ENCODE assay signal across 10 cellular contexts in the genomic region with DNA sequence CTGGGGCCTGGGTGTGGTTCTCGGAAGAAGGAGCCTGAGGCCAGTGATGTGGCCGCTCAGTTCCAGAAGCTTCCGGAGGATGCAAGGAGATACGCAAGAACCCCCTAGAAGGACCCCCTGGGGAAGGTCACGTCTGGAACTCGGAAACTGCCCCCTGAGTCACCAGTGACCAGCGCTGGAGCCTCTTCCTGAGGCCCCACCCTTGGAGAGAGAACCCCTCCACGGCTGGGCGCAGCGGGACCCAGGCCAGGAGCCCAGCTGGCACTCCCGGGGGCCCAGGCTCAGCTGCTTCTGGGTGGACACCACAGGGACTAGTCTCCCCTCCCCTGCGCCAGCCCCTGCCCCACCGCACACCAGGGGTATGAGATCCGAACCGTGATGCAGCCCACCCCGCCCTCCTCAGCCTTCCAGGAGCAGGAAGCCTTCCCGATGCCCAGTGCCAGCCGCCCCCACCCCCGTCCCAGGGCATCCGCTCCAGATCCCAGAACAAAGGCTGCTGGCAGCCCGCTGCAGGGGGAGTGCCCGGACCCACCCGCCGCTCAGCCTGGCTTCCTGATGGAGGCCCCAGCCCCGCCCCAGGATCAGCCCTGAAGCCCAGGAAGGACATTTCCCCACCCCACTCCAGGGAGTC. TPM values are rescaled to one million over a fixed set of nuclear protein-coding genes. Genes with fewer than 3 reads are reported as not detected.
DNase-seq lines count a peak whose midpoint lies in the region; ATAC-seq, FAIRE-seq and TF ChIP-seq lines count a peak whose summit lies in the region.
"Had no signal": no experiment of that assay in that cellular context is flagged by ENCODE, and none has a peak within 500 bp of the region (broad histone marks: within the 10 kb centered on the region; RNA-seq: fewer than 3 reads in every experiment).

No MANE protein-coding gene starts in this region.

- H2AFZ ChIP-seq in keratinocyte (ENCODE audit: control insufficient read depth, low read length), result no peak overlapping the region

- peak overlapping the region; percentile 9 for H3K9ac ChIP-seq in keratinocyte (ENCODE audit: control insufficient read depth, extremely low read depth, insufficient read depth, low read length)

- TF ChIP-seq CTCF in cardiac fibroblast (IDR thresholded peaks at IDR 0.05; ENCODE audit: low read depth, low read length), result no peak
- no peak for TF ChIP-seq CTCF in keratinocyte (optimal IDR thresholded peaks at IDR 0.05 in 1 of 3, IDR thresholded peaks at IDR 0.05 in 1 of 3, conservative IDR thresholded peaks at IDR 0.05 in 1 of 3; ENCODE audit: extremely low read depth in 1 of 3, insufficient read depth in 2 of 3, low read length in 3 of 3)

- no peak overlapping the region for H3K4me2 ChIP-seq in keratinocyte (ENCODE audit: control insufficient read depth, extremely low read depth, insufficient read depth, low read depth, low read length)

- dilution Hi-C loops in keratinocyte (cut with MboI; ENCODE audit: extremely low pct_ligation_motif_present, low sequenced_read_pairs), result no loop called here

- peaks cover 34% of the 10 kb centered on the region for H4K20me1 ChIP-seq in keratinocyte (ENCODE audit: control insufficient read depth, extremely low read depth, insufficient read depth, low read length)

- DNase-seq in HTR-8/SVneo (ENCODE audit: insufficient read length, low spot score) (peak; percentile 87), cardiac fibroblast (ENCODE audit: low read depth in 2 of 2) (peak; percentile 90 to 95), keratinocyte (ENCODE audit: low read depth, low spot score) (no peak), SHP77 treated with DMSO at 0.1 percent for 48 hours (lab: John Stamatoyannopoulos, UW) (no peak)
- DNase-seq in stimulated activated naive CD8-positive, alpha-beta T cell treated with anti-CD3 and anti-CD28 coated beads, Interleukin-15, Interleukin-2, amounts not matched to agents 100 U/mL and 50 U/mL, for 24 hours, result no peak
- DNase-seq in stimulated activated naive CD4-positive, alpha-beta T cell treated with Interleukin-2 at 50 U/mL for 16 hours (lab: John Stamatoyannopoulos, UW), result no peak
- DNase-seq in stimulated activated CD8-positive, alpha-beta memory T cell treated with anti-CD3 and anti-CD28 coated beads, Interleukin-4, amount 100 ng/mL, for 48 hours, result no peak
- DNase-seq: occipital lobe; stimulated activated naive CD4-positive, alpha-beta T cell had no signal

- H3K4me1 ChIP-seq in keratinocyte (ENCODE audit: control insufficient read depth, extremely low read depth, insufficient read depth, low read length), result peaks cover 86% of the 10 kb centered on the region

- no peak for ATAC-seq in stimulated activated naive CD8-positive, alpha-beta T cell treated with anti-CD3 and anti-CD28 coated beads, Interleukin-15, Interleukin-2, amounts not matched to agents 100 U/mL and 50 U/mL, for 24 hours

- H3K27me3 ChIP-seq in keratinocyte (ENCODE audit: control insufficient read depth, extremely low read depth, insufficient read depth, low read length), result no peaks in the 10 kb centered on the region

- FAIRE-seq in HTR-8/SVneo (lab: Jason Lieb, UNC) (no peak), keratinocyte (lab: Jason Lieb, UNC) (no peak)

- H3K27ac ChIP-seq in keratinocyte (ENCODE audit: control insufficient read depth, insufficient read depth, low read length) (no peak overlapping the region), temporal lobe (ENCODE audit: low read depth, low read length) (peak overlapping the region; percentile 74)

- H3K4me3 ChIP-seq in cardiac fibroblast (replicated peaks in 1 of 2; ENCODE audit: low read depth in 2 of 2, low read length in 2 of 2) (no peak overlapping the region), keratinocyte (ENCODE audit: control insufficient read depth in 2 of 3, extremely low read depth in 1 of 3, insufficient read depth in 2 of 3, low read depth in 1 of 3, low read length in 3 of 3) (no peak overlapping the region)

- H3K36me3 ChIP-seq in keratinocyte (ENCODE audit: control insufficient read depth in 2 of 2, extremely low read depth in 1 of 2, insufficient read depth in 2 of 2, low read length in 2 of 2), result peaks cover 10 to 20% of the 10 kb centered on the region in 2 experiments

- no peaks in the 10 kb centered on the region for H3K9me1 ChIP-seq in keratinocyte (ENCODE audit: control insufficient read depth, extremely low read depth, insufficient read depth, low read length)

- H3K9me3 ChIP-seq in keratinocyte (ENCODE audit: control insufficient read depth, low read depth, low read length), result no peaks in the 10 kb centered on the region

- peaks cover 67% of the 10 kb centered on the region for H3K79me2 ChIP-seq in keratinocyte (ENCODE audit: control insufficient read depth, insufficient read depth, low read length)

RNA-seq across cellular contexts. Expression of a gene that starts 7.5 kb away (rescaled TPM):
- polyA plus RNA-seq in keratinocyte, result 6.9 to 17.9 TPM (median 8.7 TPM) in 3 replicates
- polyA plus RNA-seq in keratinocyte (2011; ENCODE audit: low read depth), result 51.0 TPM
- polyA plus RNA-seq in keratinocyte (2011; cell fraction: cytosol; rRNA removed), result 1.6 and 8.1 TPM in 2 replicates
- polyA plus RNA-seq in keratinocyte (2011; cell fraction: nucleus; rRNA removed), result 101 and 177 TPM in 2 replicates
- 54.5 and 61.7 TPM in 2 replicates for polyA plus RNA-seq in keratinocyte (2012; ENCODE audit: low replicate concordance)
- polyA minus RNA-seq in keratinocyte, result 24.2 to 50.5 TPM (median 24.6 TPM) in 3 replicates
- 43.2 TPM for polyA minus RNA-seq in keratinocyte (2011; cell fraction: cytosol; rRNA and poly(A)+ RNA removed)
- 183 and 196 TPM in 2 replicates for polyA minus RNA-seq in keratinocyte (2011; cell fraction: nucleus; rRNA and poly(A)+ RNA removed)
- total RNA-seq in temporal lobe, result 13.5 TPM

RNA-seq across cellular contexts. Expression of a gene that starts 27.3 kb away (rescaled TPM):
- 2,971 to 5,490 TPM (median 3,874 TPM) in 3 replicates for polyA plus RNA-seq in keratinocyte
- polyA plus RNA-seq in keratinocyte (2011; ENCODE audit: low read depth), result 984 TPM
- 1,407 and 2,786 TPM in 2 replicates for polyA plus RNA-seq in keratinocyte (2011; cell fraction: cytosol; rRNA removed)
- polyA plus RNA-seq in keratinocyte (2011; cell fraction: nucleus; rRNA removed), result 1,324 and 1,818 TPM in 2 replicates
- polyA plus RNA-seq in keratinocyte (2012; ENCODE audit: low replicate concordance), result 3,853 and 4,653 TPM in 2 replicates
- polyA minus RNA-seq in keratinocyte, result 724 to 1,431 TPM (median 1,117 TPM) in 3 replicates
- polyA minus RNA-seq in keratinocyte (2011; cell fraction: cytosol; rRNA and poly(A)+ RNA removed), result 1,444 TPM
- 353 and 441 TPM in 2 replicates for polyA minus RNA-seq in keratinocyte (2011; cell fraction: nucleus; rRNA and poly(A)+ RNA removed)
- 347 TPM for total RNA-seq in temporal lobe

RNA-seq across cellular contexts. Expression of a gene that starts 47.5 kb away (rescaled TPM):
- polyA plus RNA-seq in keratinocyte, result 1.9 to 4.6 TPM (median 2.2 TPM) in 3 replicates
- polyA plus RNA-seq in keratinocyte (2011; ENCODE audit: low read depth), result 2.3 TPM
- polyA plus RNA-seq in keratinocyte (2011; cell fraction: cytosol; rRNA removed), result 2.5 and 3.3 TPM in 2 replicates
- 3.8 and 4.1 TPM in 2 replicates for polyA plus RNA-seq in keratinocyte (2011; cell fraction: nucleus; rRNA removed)
- polyA plus RNA-seq in keratinocyte (2012; ENCODE audit: low replicate concordance), result 2.5 and 4.4 TPM in 2 replicates
- polyA minus RNA-seq in keratinocyte, result 3.0 to 5.1 TPM (median 3.0 TPM) in 3 replicates
- polyA minus RNA-seq in keratinocyte (2011; cell fraction: cytosol; rRNA and poly(A)+ RNA removed), result 3.1 TPM
- 2.1 and 2.3 TPM in 2 replicates for polyA minus RNA-seq in keratinocyte (2011; cell fraction: nucleus; rRNA and poly(A)+ RNA removed)
- total RNA-seq in temporal lobe, result 3.7 TPM

RNA-seq across cellular contexts. Expression of a gene that starts 56.8 kb away (rescaled TPM):
- 89.8 to 109 TPM (median 91.4 TPM) in 3 replicates for polyA plus RNA-seq in keratinocyte
- polyA plus RNA-seq in keratinocyte (2011; ENCODE audit: low read depth), result 76.7 TPM
- polyA plus RNA-seq in keratinocyte (2011; cell fraction: cytosol; rRNA removed), result 44.3 and 119 TPM in 2 replicates
- polyA plus RNA-seq in keratinocyte (2011; cell fraction: nucleus; rRNA removed), result 54.7 and 70.3 TPM in 2 replicates
- polyA plus RNA-seq in keratinocyte (2012; ENCODE audit: low replicate concordance), result 68.7 and 160 TPM in 2 replicates
- 42.9 to 58.8 TPM (median 51.9 TPM) in 3 replicates for polyA minus RNA-seq in keratinocyte
- polyA minus RNA-seq in keratinocyte (2011; cell fraction: cytosol; rRNA and poly(A)+ RNA removed), result 135 TPM
- 43.1 and 52.3 TPM in 2 replicates for polyA minus RNA-seq in keratinocyte (2011; cell fraction: nucleus; rRNA and poly(A)+ RNA removed)
- 31.2 TPM for total RNA-seq in temporal lobe

Comparison
In these comparisons a context has a peak if more than half of its experiments do, and no peak if none do; other contexts are left out.
1. DNase-seq: peak in HTR-8/SVneo (single experiment) and cardiac fibroblast (2 of 2); none in keratinocyte (single experiment), SHP77 treated with DMSO at 0.1 percent for 48 hours (single experiment), stimulated activated naive CD8-positive, alpha-beta T cell treated with anti-CD3 and anti-CD28 coated beads, Interleukin-15, Interleukin-2, amounts not matched to agents 100 U/mL and 50 U/mL, for 24 hours (single experiment), stimulated activated naive CD4-positive, alpha-beta T cell treated with Interleukin-2 at 50 U/mL for 16 hours (single experiment) and stimulated activated CD8-positive, alpha-beta memory T cell treated with anti-CD3 and anti-CD28 coated beads, Interleukin-4, amount 100 ng/mL, for 48 hours (single experiment).